ENCODE assay signal across 8 cellular contexts in the genomic region with DNA sequence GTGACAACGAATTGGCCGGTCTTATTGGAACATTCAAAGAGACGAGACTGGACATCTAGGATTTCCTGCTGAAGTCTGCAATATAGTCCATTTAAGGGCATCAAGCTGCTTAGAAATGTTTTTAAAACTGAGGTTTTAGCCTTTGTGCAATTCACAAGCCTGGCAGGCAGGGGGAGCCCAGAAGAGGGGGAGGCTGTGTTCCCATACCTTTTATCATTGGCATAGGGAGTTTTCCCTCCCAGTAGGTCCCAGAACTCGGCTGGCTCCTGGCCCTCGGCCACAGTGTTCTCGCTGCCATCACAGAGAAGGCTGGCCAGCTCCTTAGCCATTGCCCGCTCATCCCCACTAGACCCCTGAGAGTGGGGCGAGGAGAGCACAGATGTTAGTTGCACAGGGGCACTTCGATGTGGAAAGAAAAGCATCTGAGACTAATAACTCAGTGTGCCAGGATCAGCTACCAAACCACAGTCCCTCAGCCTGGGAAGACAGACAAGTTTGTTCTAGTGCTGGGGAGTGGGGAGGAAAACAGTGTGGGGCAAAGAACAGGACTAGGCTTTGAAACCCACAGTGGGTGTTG. TPM values are rescaled to one million over a fixed set of nuclear protein-coding genes. Genes with fewer than 3 reads are reported as not detected.
DNase-seq lines count a peak whose midpoint lies in the region; ATAC-seq and TF ChIP-seq lines count a peak whose summit lies in the region.

No MANE protein-coding gene starts in this region.

- H3K27me3 ChIP-seq in muscle layer of colon (ENCODE audit: control insufficient read depth in 1 of 2, insufficient read depth in 2 of 2, low read length in 2 of 2) = no peaks in the 10 kb centered on the region

- H3K4me3 ChIP-seq in WI38 (ENCODE audit: low read depth, low read length) (no peak overlapping the region), muscle layer of colon (ENCODE audit: low read depth in 1 of 2, low read length in 2 of 2) (no peak overlapping the region)

- H3K9me3 Mint-ChIP-seq in endothelial cell (ENCODE audit: unreplicated experiment) = no peaks in the 10 kb centered on the region

- H3K4me3 Mint-ChIP-seq in endothelial cell (ENCODE audit: unreplicated experiment) = no peak overlapping the region

- peak overlapping the region; percentile 49 for H3K27ac ChIP-seq in muscle layer of colon (ENCODE audit: low read depth, low read length)

- no peak for ATAC-seq in HG03571 (IDR thresholded peaks at IDR 0.05; ENCODE audit: unreplicated experiment)

- peaks cover 55% of the 10 kb centered on the region for H3K36me3 ChIP-seq in muscle layer of colon (ENCODE audit: insufficient read depth, low read length)

- no peak overlapping the region for H3K9ac ChIP-seq in muscle layer of colon (ENCODE audit: low read length)

- H3K27me3 Mint-ChIP-seq in endothelial cell (ENCODE audit: unreplicated experiment) = peaks cover 4% of the 10 kb centered on the region

- no peaks in the 10 kb centered on the region for H3K4me1 Mint-ChIP-seq in endothelial cell (ENCODE audit: unreplicated experiment)

- peak; percentile 88 for TF ChIP-seq CTCF in WI38 (IDR thresholded peaks at IDR 0.05; ENCODE audit: low read depth, low read length)
- TF ChIP-seq CTCF in endothelial cell (IDR thresholded peaks at IDR 0.05; ENCODE audit: unreplicated experiment) = peak; percentile 71

- no peaks in the 10 kb centered on the region for H3K9me3 ChIP-seq in muscle layer of colon (ENCODE audit: low read length)

- no peak overlapping the region for H3K27ac Mint-ChIP-seq in endothelial cell (ENCODE audit: unreplicated experiment)

- DNase-seq in NCI-H2171 treated with DMSO at 0.1 percent for 48 hours (lab: John Stamatoyannopoulos, UW) (peak; percentile 5), NCI-H2171 (lab: John Stamatoyannopoulos, UW) (no peak), M059J (ENCODE audit: low read depth) (peak; percentile 39), endothelial cell (ENCODE audit: low spot score) (peak; percentile 60), mucosa of gallbladder (ENCODE audit: low spot score) (no peak)

- H3K36me3 Mint-ChIP-seq in endothelial cell (ENCODE audit: low read depth, unreplicated experiment) = peaks cover 22% of the 10 kb centered on the region

- no peaks in the 10 kb centered on the region for H3K4me1 ChIP-seq in muscle layer of colon (ENCODE audit: insufficient read depth, low read length)

RNA-seq across cellular contexts. Expression of a gene that starts 15.1 kb away (rescaled TPM):
- 0.10 TPM in 1 of 2 replicates, not detected in the other for total RNA-seq in M059J (2014; rRNA removed; shearing (Covaris generic))
- total RNA-seq in endothelial cell (ENCODE audit: unreplicated experiment) = 4.5 TPM
- 12.0 TPM for total RNA-seq in mucosa of gallbladder

RNA-seq across cellular contexts. Expression of a gene that starts 20.8 kb away (rescaled TPM):
- 27.6 and 37.9 TPM in 2 replicates for total RNA-seq in M059J (2014; rRNA removed; shearing (Covaris generic))
- total RNA-seq in endothelial cell (ENCODE audit: unreplicated experiment) (25.8 TPM), mucosa of gallbladder (29.3 TPM)

RNA-seq across cellular contexts. Expression of a gene that starts 31.0 kb away (rescaled TPM):
- 6.6 and 8.9 TPM in 2 replicates for total RNA-seq in M059J (2014; rRNA removed; shearing (Covaris generic))
- 8.6 TPM for total RNA-seq in endothelial cell (ENCODE audit: unreplicated experiment)
- 7.0 TPM for total RNA-seq in mucosa of gallbladder

RNA-seq across cellular contexts. Expression of a gene that starts 31.5 kb away (rescaled TPM):
- 8.4 and 12.4 TPM in 2 replicates for total RNA-seq in M059J (2014; rRNA removed; shearing (Covaris generic))
- total RNA-seq in endothelial cell (ENCODE audit: unreplicated experiment) (10.6 TPM), mucosa of gallbladder (9.2 TPM)

RNA-seq across cellular contexts. Expression of a gene that starts 36.5 kb away (rescaled TPM):
- total RNA-seq in M059J (2014; rRNA removed; shearing (Covaris generic)) = 1.8 and 3.2 TPM in 2 replicates
- total RNA-seq in endothelial cell (ENCODE audit: unreplicated experiment) (1.4 TPM), mucosa of gallbladder (1.6 TPM)

Comparison
In these comparisons a context has a peak if more than half of its experiments do, and no peak if none do; other contexts are left out.
1. DNase-seq: peak in NCI-H2171 treated with DMSO at 0.1 percent for 48 hours (single experiment), M059J (single experiment) and endothelial cell (single experiment); none in NCI-H2171 (single experiment) and mucosa of gallbladder (single experiment).